11 cellular contexts compared by ENCODE assay signal in the genomic region with DNA sequence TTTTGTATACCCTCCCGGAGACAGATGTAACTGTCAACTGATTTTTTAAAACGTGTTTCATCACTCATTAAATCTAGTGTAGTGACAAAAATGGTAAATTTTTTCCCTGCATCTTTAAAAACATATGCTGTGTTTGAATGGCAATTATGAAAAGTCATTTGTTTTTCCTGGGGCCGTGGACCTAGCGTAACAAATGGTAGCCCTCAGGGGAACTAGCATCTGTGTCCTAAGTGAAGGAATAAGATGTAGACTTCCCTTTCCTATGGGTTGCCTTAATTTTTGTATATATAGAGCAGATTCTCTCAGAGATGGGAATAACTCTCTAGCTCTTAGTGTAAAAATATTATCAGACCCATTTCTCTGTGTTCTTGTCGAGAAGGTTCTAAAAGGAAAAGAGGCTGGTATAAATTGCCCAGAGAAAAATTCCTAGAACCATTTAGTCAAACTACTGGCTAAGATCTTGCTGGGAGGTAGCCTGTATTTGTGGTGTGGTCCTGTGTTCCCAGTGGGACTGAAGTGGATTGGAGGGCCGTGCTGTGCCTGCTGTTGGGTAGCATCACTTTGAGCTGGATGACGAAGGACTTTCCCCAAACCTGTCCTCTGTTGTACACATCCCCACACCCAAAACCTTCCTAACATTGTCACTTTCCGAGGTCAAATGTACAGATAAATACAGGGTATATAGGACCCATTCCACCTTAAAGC.
DNase-seq lines count a peak whose midpoint lies in the region; ATAC-seq and TF ChIP-seq lines count a peak whose summit lies in the region.
"Had no signal": no experiment of that assay in that cellular context is flagged by ENCODE, and none has a peak within 500 bp of the region (broad histone marks: within the 10 kb centered on the region; RNA-seq: fewer than 3 reads in every experiment).

No MANE protein-coding gene starts in this region.

- H3K27ac Mint-ChIP-seq in dendritic cell treated with granulocyte-macrophage colony-stimulating factor and Interleukin-4, amounts not matched to agents 40 ng/mL and 50 ng/mL, for 4 days = peak overlapping the region; percentile 91
- H3K27ac Mint-ChIP-seq in progenitor cell of endocrine pancreas = peak overlapping the region; percentile 56

- H3K27me3 Mint-ChIP-seq in dendritic cell treated with granulocyte-macrophage colony-stimulating factor and Interleukin-4, amounts not matched to agents 40 ng/mL and 50 ng/mL, for 4 days = no peaks in the 10 kb centered on the region
- no peaks in the 10 kb centered on the region for H3K27me3 Mint-ChIP-seq in progenitor cell of endocrine pancreas

- no peaks in the 10 kb centered on the region for H3K36me3 ChIP-seq in GM23248 (ENCODE audit: low read depth)

- no peaks in the 10 kb centered on the region for H3K9me3 ChIP-seq in GM23248 (ENCODE audit: low read depth)

- no peaks in the 10 kb centered on the region for H3K9me3 Mint-ChIP-seq in dendritic cell treated with granulocyte-macrophage colony-stimulating factor and Interleukin-4, amounts not matched to agents 40 ng/mL and 50 ng/mL, for 4 days
- no peaks in the 10 kb centered on the region for H3K9me3 Mint-ChIP-seq in progenitor cell of endocrine pancreas (ENCODE audit: low read depth)

- no peak for ATAC-seq in esophagus mucosa

- peaks cover 20% of the 10 kb centered on the region for H3K4me1 ChIP-seq in GM23248 (ENCODE audit: insufficient read depth)

- DNase-seq in DMS 273 (lab: John Stamatoyannopoulos, UW; ENCODE audit: unreplicated experiment) = peak; percentile 32
- no peak for DNase-seq in DMS 273 treated with DMSO at 0.1 percent for 48 hours (lab: John Stamatoyannopoulos, UW)
- peak; percentile 74 for DNase-seq in NCI-H1694 (lab: John Stamatoyannopoulos, UW)
- DNase-seq in progenitor cell of endocrine pancreas (ENCODE audit: low spot score, unreplicated experiment) = no peak
- DNase-seq in GM23248 = no peak
- no peak for DNase-seq in MV-4-11 (lab: John Stamatoyannopoulos, UW)
- DNase-seq: NCI-H2081 treated with DMSO at 0.1 percent for 48 hours; stimulated activated CD4-positive, alpha-beta T cell treated with anti-CD3 and anti-CD28 coated beads, Interleukin-2, amount 100 ng/mL, for 48 hours had no signal

- no peaks in the 10 kb centered on the region for H4K20me1 ChIP-seq in GM23248 (ENCODE audit: insufficient read depth)

- no peaks in the 10 kb centered on the region for H3K27me3 ChIP-seq in GM23248 (replicated peaks; ENCODE audit: insufficient read depth)

- in situ Hi-C loops in GM23248 (cut with MboI) = no loop called here

- no peak overlapping the region for H3K4me3 Mint-ChIP-seq in dendritic cell treated with granulocyte-macrophage colony-stimulating factor and Interleukin-4, amounts not matched to agents 40 ng/mL and 50 ng/mL, for 4 days
- H3K4me3 Mint-ChIP-seq in progenitor cell of endocrine pancreas (ENCODE audit: low read depth) = no peak overlapping the region

- peaks cover 99% of the 10 kb centered on the region for H3K79me2 ChIP-seq in GM23248 (ENCODE audit: insufficient read depth)

- H3K9ac ChIP-seq in GM23248 = no peak overlapping the region

- H3F3A ChIP-seq in GM23248 (ENCODE audit: insufficient read depth) = no peaks in the 10 kb centered on the region

- no peak for TF ChIP-seq CTCF in progenitor cell of endocrine pancreas (IDR thresholded peaks at IDR 0.05; ENCODE audit: unreplicated experiment)

- WGBS in GM23248 (ENCODE audit: low coverage in 1 of 2, low lambda C conversion rate in 2 of 2, missing lambda C conversion rate in 2 of 2), 2 experiments = 96% methylated on average over 8 of the region's 8 CpGs

- no peak overlapping the region for H3K27ac ChIP-seq in GM23248
- H3K27ac ChIP-seq: 22Rv1 had no signal

- no peak overlapping the region for H2AFZ ChIP-seq in GM23248

- peaks cover 47% of the 10 kb centered on the region for H3K36me3 Mint-ChIP-seq in dendritic cell treated with granulocyte-macrophage colony-stimulating factor and Interleukin-4, amounts not matched to agents 40 ng/mL and 50 ng/mL, for 4 days (ENCODE audit: low read depth)
- no peaks in the 10 kb centered on the region for H3K36me3 Mint-ChIP-seq in progenitor cell of endocrine pancreas (ENCODE audit: insufficient read depth)

- intact Hi-C loops in dendritic cell treated with granulocyte-macrophage colony-stimulating factor and Interleukin-4, amounts not matched to agents 40 ng/mL and 50 ng/mL, for 4 days (cut with micrococcal nuclease) = loop anchor here (10.0 kb wide), 1 partner anchor 95 kb away; the partner anchor contains the start of gene RANBP2

- H3K9me2 ChIP-seq in GM23248 (ENCODE audit: insufficient read depth) = no peaks in the 10 kb centered on the region

- H3K4me2 ChIP-seq in GM23248 (ENCODE audit: unreplicated experiment) = no peak overlapping the region

- H3K4me3 ChIP-seq in GM23248 = no peak overlapping the region

- H3K4me1 Mint-ChIP-seq in dendritic cell treated with granulocyte-macrophage colony-stimulating factor and Interleukin-4, amounts not matched to agents 40 ng/mL and 50 ng/mL, for 4 days (ENCODE audit: low read depth) = peaks cover 64% of the 10 kb centered on the region
- H3K4me1 Mint-ChIP-seq in progenitor cell of endocrine pancreas (ENCODE audit: low read depth) = peaks cover 42% of the 10 kb centered on the region

Comparison
In these comparisons a context has a peak if more than half of its experiments do, and no peak if none do; other contexts are left out.
1. DNase-seq: peak in DMS 273 (single experiment) and NCI-H1694 (single experiment); none in DMS 273 treated with DMSO at 0.1 percent for 48 hours (single experiment), progenitor cell of endocrine pancreas (single experiment), GM23248 (single experiment) and MV-4-11 (single experiment).